14 cellular contexts compared by ENCODE assay signal in the genomic region with DNA sequence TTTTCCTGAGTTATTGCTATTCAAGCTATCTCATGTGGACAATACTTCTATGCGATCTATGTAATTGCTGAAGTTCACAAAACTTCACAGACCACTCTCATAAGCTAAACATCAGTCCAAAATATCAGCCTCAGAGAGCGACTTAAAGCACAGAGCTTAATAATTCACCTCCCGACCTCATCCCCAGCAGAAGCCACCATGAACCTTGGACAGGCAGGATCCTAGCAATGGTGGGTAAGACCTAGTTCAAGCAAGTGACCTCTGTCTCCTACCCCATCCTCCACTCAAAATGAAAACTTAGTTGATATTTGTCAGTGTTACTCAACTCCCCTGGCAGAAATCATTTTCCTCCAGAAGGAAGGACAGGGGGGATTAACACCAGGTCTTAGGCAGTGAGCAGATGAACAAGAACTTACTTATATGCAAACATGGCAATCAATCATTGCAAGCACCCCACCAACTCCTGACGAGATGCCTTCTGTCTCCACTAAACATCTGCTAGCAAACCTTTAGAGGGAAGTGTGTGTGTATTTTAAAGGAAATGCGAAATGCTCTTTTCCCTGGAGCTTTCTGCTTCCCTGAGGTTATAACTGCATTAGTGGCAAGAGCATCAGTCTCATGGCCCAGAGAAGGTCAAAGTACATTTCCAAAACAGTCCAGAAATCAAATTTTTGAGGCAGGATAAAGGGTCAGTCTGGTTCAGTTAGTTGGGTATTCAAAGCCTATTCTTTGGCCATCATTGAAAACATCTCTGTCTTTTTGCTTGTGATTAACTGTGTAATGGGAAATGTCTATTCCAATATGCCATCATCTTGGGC.
"Had no signal": no experiment of that assay in that cellular context is flagged by ENCODE, and none has a peak within 500 bp of the region (broad histone marks: within the 10 kb centered on the region; RNA-seq: fewer than 3 reads in every experiment).

No MANE protein-coding gene starts in this region.

- H3K4me3 ChIP-seq: esophagus muscularis mucosa, pancreas, thoracic aorta had no signal

- H3K36me3 Mint-ChIP-seq: activated CD8-positive, alpha-beta memory T cell treated with anti-CD3 and anti-CD28 coated beads, Interleukin-2, amount 10 ng/mL, durations not matched to agents 7 days and 5 days had no signal

- H3K9me3 ChIP-seq: esophagus muscularis mucosa, pancreas, thoracic aorta had no signal

- H3K27me3 ChIP-seq: esophagus muscularis mucosa, pancreas had no signal

- DNase-seq: activated CD4-positive, alpha-beta T cell treated with anti-CD3 and anti-CD28 coated beads for 1 hour; activated CD4-positive, alpha-beta T cell treated with anti-CD3 and anti-CD28 coated beads, Interleukin-2, amount 50 U/mL, for 48 hours; activated CD8-positive, alpha-beta memory T cell treated with anti-CD3 and anti-CD28 coated beads, Interleukin-2, amount 10 ng/mL, durations not matched to agents 7 days and 5 days; activated effector memory CD4-positive, alpha-beta T cell treated with anti-CD3 and anti-CD28 coated beads, Interleukin-2, amount 50 U/mL, for 16 hours; activated T-cell treated with anti-CD3 and anti-CD28 coated beads, Interleukin-2, amount 50 U/mL, for 24 hours; mesenchymal stem cell; pancreas; stimulated activated CD4-positive, alpha-beta T cell treated with anti-CD3 and anti-CD28 coated beads, Interleukin-4, amount 100 ng/mL, for 4 hours; stimulated activated naive CD8-positive, alpha-beta T cell treated with anti-CD3 and anti-CD28 coated beads, Interleukin-15, amount 100 ng/mL, for 72 hours had no signal

- H3K4me3 Mint-ChIP-seq: activated CD8-positive, alpha-beta memory T cell treated with anti-CD3 and anti-CD28 coated beads, Interleukin-2, amount 10 ng/mL, durations not matched to agents 7 days and 5 days; activated naive CD8-positive, alpha-beta T cell; activated T-cell treated with anti-CD3 and anti-CD28 coated beads, Interleukin-2, amount 50 U/mL, for 24 hours; neural crest cell; stimulated activated naive CD8-positive, alpha-beta T cell treated with anti-CD3 and anti-CD28 coated beads, Interleukin-15, amount 100 ng/mL, for 72 hours; T-helper 2 cell treated with Interferon-gamma antibody and Interleukin-4, amounts not matched to agents 5 μg/mL and 100 μg/mL, for 36 hours had no signal

- H3K36me3 ChIP-seq: esophagus muscularis mucosa, pancreas, thoracic aorta had no signal

- H3K27ac ChIP-seq: esophagus muscularis mucosa, pancreas, thoracic aorta had no signal

- H3K27me3 Mint-ChIP-seq: activated naive CD8-positive, alpha-beta T cell; activated T-cell treated with anti-CD3 and anti-CD28 coated beads, Interleukin-2, amount 50 U/mL, for 24 hours; stimulated activated naive CD8-positive, alpha-beta T cell treated with anti-CD3 and anti-CD28 coated beads, Interleukin-15, amount 100 ng/mL, for 72 hours had no signal

- ATAC-seq: activated CD8-positive, alpha-beta memory T cell treated with anti-CD3 and anti-CD28 coated beads, Interleukin-2, amount 10 ng/mL, durations not matched to agents 7 days and 5 days; pancreas; stimulated activated naive CD8-positive, alpha-beta T cell treated with anti-CD3 and anti-CD28 coated beads, Interleukin-15, amount 100 ng/mL, for 72 hours had no signal

- H3K27ac Mint-ChIP-seq: activated CD8-positive, alpha-beta memory T cell treated with anti-CD3 and anti-CD28 coated beads, Interleukin-2, amount 10 ng/mL, durations not matched to agents 7 days and 5 days; activated naive CD8-positive, alpha-beta T cell; activated T-cell treated with anti-CD3 and anti-CD28 coated beads, Interleukin-2, amount 50 U/mL, for 24 hours; stimulated activated naive CD8-positive, alpha-beta T cell treated with anti-CD3 and anti-CD28 coated beads, Interleukin-15, amount 100 ng/mL, for 72 hours; T-helper 2 cell treated with Interferon-gamma antibody and Interleukin-4, amounts not matched to agents 5 μg/mL and 100 μg/mL, for 36 hours had no signal

- H3K9me3 Mint-ChIP-seq: activated T-cell treated with anti-CD3 and anti-CD28 coated beads, Interleukin-2, amount 50 U/mL, for 24 hours; neural crest cell; stimulated activated naive CD8-positive, alpha-beta T cell treated with anti-CD3 and anti-CD28 coated beads, Interleukin-15, amount 100 ng/mL, for 72 hours; T-helper 2 cell treated with Interferon-gamma antibody and Interleukin-4, amounts not matched to agents 5 μg/mL and 100 μg/mL, for 36 hours had no signal
